16 cellular contexts compared by ENCODE assay signal in genomic region chr2:138550172-138550571, GRCh38.
A peak's percentile ranks its signal among the peaks of the same experiment; 100 is the strongest.
DNase-seq lines count a peak whose midpoint lies in the region; ATAC-seq, FAIRE-seq and TF ChIP-seq lines count a peak whose summit lies in the region.
"Had no signal": no experiment of that assay in that cellular context is flagged by ENCODE, and none has a peak within 500 bp of the region (broad histone marks: within the 10 kb centered on the region; RNA-seq: fewer than 3 reads in every experiment).

No MANE protein-coding gene starts in this region.

- no peaks in the 10 kb centered on the region for H3K9me3 Mint-ChIP-seq in memory B cell
- no peaks in the 10 kb centered on the region for H3K9me3 Mint-ChIP-seq in stimulated activated memory B cell treated with anti-CD40 and anti-IgM and Interleukin-4, amounts not matched to agents 10 μg/mL and 1 μg/mL and 100 μg/mL, for 72 hours

- no peak overlapping the region for H3K4me3 Mint-ChIP-seq in memory B cell
- no peak overlapping the region for H3K4me3 Mint-ChIP-seq in stimulated activated memory B cell treated with anti-CD40 and anti-IgM and Interleukin-4, amounts not matched to agents 10 μg/mL and 1 μg/mL and 100 μg/mL, for 72 hours
- H3K4me3 Mint-ChIP-seq: B cell; CD4-positive, alpha-beta memory T cell had no signal

- H3K4me1 Mint-ChIP-seq in memory B cell: peaks cover 15% of the 10 kb centered on the region
- peaks cover 27% of the 10 kb centered on the region for H3K4me1 Mint-ChIP-seq in stimulated activated memory B cell treated with anti-CD40 and anti-IgM and Interleukin-4, amounts not matched to agents 10 μg/mL and 1 μg/mL and 100 μg/mL, for 72 hours

- no peak overlapping the region for H3K4me3 ChIP-seq in OCI-LY3 (ENCODE audit: low read length)

- H3K9ac ChIP-seq in OCI-LY3 (ENCODE audit: low read length): no peak overlapping the region
- H3K9ac ChIP-seq: KMS-11 had no signal

- H3K27me3 ChIP-seq in OCI-LY3 (ENCODE audit: low read depth, low read length): no peaks in the 10 kb centered on the region

- H3K36me3 Mint-ChIP-seq in memory B cell: peaks cover 25% of the 10 kb centered on the region
- H3K36me3 Mint-ChIP-seq in stimulated activated memory B cell treated with anti-CD40 and anti-IgM and Interleukin-4, amounts not matched to agents 10 μg/mL and 1 μg/mL and 100 μg/mL, for 72 hours: peaks cover 43% of the 10 kb centered on the region

- H3K4me2 ChIP-seq in OCI-LY3 (ENCODE audit: low read length): peak overlapping the region; percentile 30; the same call in 1 of the 2 replicates
- H3K4me2 ChIP-seq: KMS-11 had no signal

- H2AFZ ChIP-seq in OCI-LY3 (ENCODE audit: low read depth, low read length): no peak overlapping the region

- peaks cover 53% of the 10 kb centered on the region for H3K79me2 ChIP-seq in OCI-LY3 (ENCODE audit: low read length)

- H3K27me3 Mint-ChIP-seq in memory B cell: no peaks in the 10 kb centered on the region
- no peaks in the 10 kb centered on the region for H3K27me3 Mint-ChIP-seq in stimulated activated memory B cell treated with anti-CD40 and anti-IgM and Interleukin-4, amounts not matched to agents 10 μg/mL and 1 μg/mL and 100 μg/mL, for 72 hours
- H3K27me3 Mint-ChIP-seq: B cell; CD4-positive, alpha-beta memory T cell had no signal

- H3K27ac ChIP-seq in OCI-LY3 (ENCODE audit: low read length): peak overlapping the region; percentile 37
- H3K27ac ChIP-seq: HL-60, KMS-11 had no signal

- no peak for ATAC-seq in memory B cell (ENCODE audit: low read depth)
- ATAC-seq in stimulated activated memory B cell treated with anti-CD40 and anti-IgM and Interleukin-4, amounts not matched to agents 10 μg/mL and 1 μg/mL and 100 μg/mL, for 72 hours: no peak
- ATAC-seq in stimulated activated naive CD8-positive, alpha-beta T cell treated with anti-CD3 and anti-CD28 coated beads, Interleukin-15, Interleukin-2, amounts not matched to agents 100 U/mL and 50 U/mL, for 24 hours: no peak

- DNase-seq in D721Med (ENCODE audit: insufficient read length, low spot score) (no peak), memory B cell (ENCODE audit: low spot score in 2 of 2) (no peak), NOMO-1 treated with DMSO at 0.1 percent for 48 hours (lab: John Stamatoyannopoulos, UW; ENCODE audit: unreplicated experiment) (no peak), germinal center (ENCODE audit: low spot score) (no peak)
- no peak for DNase-seq in stimulated activated naive CD8-positive, alpha-beta T cell treated with anti-CD3 and anti-CD28 coated beads, Interleukin-15, Interleukin-2, amounts not matched to agents 100 U/mL and 50 U/mL, for 24 hours
- DNase-seq: C1 segment of cervical spinal cord; CD4-positive, alpha-beta memory T cell; DMS153; DMS79 treated with DMSO at 0.1 percent for 48 hours; EL; HCEC 1CT had no signal

- peak overlapping the region; percentile 66 for H3K27ac Mint-ChIP-seq in memory B cell
- H3K27ac Mint-ChIP-seq in stimulated activated memory B cell treated with anti-CD40 and anti-IgM and Interleukin-4, amounts not matched to agents 10 μg/mL and 1 μg/mL and 100 μg/mL, for 72 hours: peak overlapping the region; percentile 85

- H3K36me3 ChIP-seq in OCI-LY3 (replicated peaks; ENCODE audit: low read depth, low read length): peaks cover 39% of the 10 kb centered on the region

- H4K20me1 ChIP-seq in OCI-LY3 (ENCODE audit: insufficient read depth, low read length): peaks cover 53% of the 10 kb centered on the region

- H3K9me3 ChIP-seq in OCI-LY3 (ENCODE audit: insufficient read depth, low read length): no peaks in the 10 kb centered on the region

- H3K4me1 ChIP-seq in OCI-LY3 (ENCODE audit: low read length): peaks cover 18% of the 10 kb centered on the region

- no peak for TF ChIP-seq CTCF in D721Med (IDR thresholded peaks at IDR 0.05; ENCODE audit: insufficient read depth, missing control alignments)
- TF ChIP-seq CTCF in OCI-LY3 (IDR thresholded peaks at IDR 0.05; ENCODE audit: low read depth, low read length): no peak

- FAIRE-seq in D721Med (lab: Jason Lieb, UNC): peak; percentile 46
